Comparison of ENCODE assay signal across 1 cellular context in genomic region chr16:15605869-15606520, GRCh38.
TF ChIP-seq lines count a peak whose summit lies in the region.

No MANE protein-coding gene starts in this region.

TF ChIP-seq in K562, 482 proteins besides CTCF, POLR2A, EP300 and RAD21 (continued from another document):
- peak; percentile 50 for TF ChIP-seq MEIS2 (IDR thresholded peaks at IDR 0.05; ENCODE audit: partially characterized antibody)
- TF ChIP-seq E2F8 (IDR thresholded peaks at IDR 0.05; ENCODE audit: low read depth, partially characterized antibody), result no peak
